ENCODE assay signal across 28 cellular contexts in genomic region chr13:28306325-28306724, GRCh38.
"Had no signal": no experiment of that assay in that cellular context is flagged by ENCODE, and none has a peak within 500 bp of the region (broad histone marks: within the 10 kb centered on the region; RNA-seq: fewer than 3 reads in every experiment).

No MANE protein-coding gene starts in this region.

- H3K4me2 ChIP-seq: hepatocyte, neural progenitor cell, smooth muscle cell had no signal

- H3K36me3 ChIP-seq: gastroesophageal sphincter, neural progenitor cell, prostate gland, right atrium auricular region, suprapubic skin, vagina had no signal

- H3K27ac ChIP-seq: esophagus muscularis mucosa, foreskin keratinocyte, gastroesophageal sphincter, heart left ventricle, hepatocyte, neural progenitor cell, prostate gland, right atrium auricular region, suprapubic skin, vagina had no signal

- H2AFZ ChIP-seq: hepatocyte, neural progenitor cell had no signal

- H3K9ac ChIP-seq: neural progenitor cell had no signal

- H3K4me3 ChIP-seq: esophagus muscularis mucosa, gastroesophageal sphincter, heart left ventricle, hepatocyte, lung, neural progenitor cell, prostate gland, right atrium auricular region, smooth muscle cell, suprapubic skin, vagina had no signal

- H3K4me1 ChIP-seq: esophagus muscularis mucosa, foreskin keratinocyte, gastroesophageal sphincter, heart left ventricle, prostate gland, right atrium auricular region, suprapubic skin, vagina had no signal

- H3K9me3 ChIP-seq: esophagus muscularis mucosa, gastroesophageal sphincter, heart left ventricle, prostate gland, right atrium auricular region, suprapubic skin, vagina had no signal

- DNase-seq: effector CD8-positive, alpha-beta T cell; endodermal cell; foreskin keratinocyte; heart left ventricle; kidney; mesenchymal stem cell; midbrain; naive thymus-derived CD4-positive, alpha-beta T cell; nucleus accumbens; stimulated activated CD4-positive, alpha-beta T cell treated with anti-CD3 and anti-CD28 coated beads, Interleukin-12 subunit alpha, Interleukin-12 subunit beta, amount 100 ng/mL, for 4 hours; stimulated activated CD4-positive, alpha-beta T cell treated with anti-CD3 and anti-CD28 coated beads, Interleukin-1b, Interleukin-23, amount 100 ng/mL, for 48 hours; stimulated activated CD4-positive, alpha-beta T cell treated with anti-CD3 and anti-CD28 coated beads, Interleukin-4, amount 100 ng/mL, for 1 hour; stimulated activated CD8-positive, alpha-beta memory T cell treated with anti-CD3 and anti-CD28 coated beads, Interleukin-4, amount 100 ng/mL, for 48 hours; stimulated activated naive CD4-positive, alpha-beta T cell; stimulated activated naive CD8-positive, alpha-beta T cell treated with anti-CD3 and anti-CD28 coated beads, Interleukin-15, amount 100 ng/mL, for 72 hours; trophoblast cell had no signal

- H3K79me2 ChIP-seq: hepatocyte had no signal

- H3K27me3 ChIP-seq: esophagus muscularis mucosa, foreskin keratinocyte, gastroesophageal sphincter, heart left ventricle, hepatocyte, neural progenitor cell, right atrium auricular region, suprapubic skin, vagina had no signal

- ATAC-seq: foreskin keratinocyte; gastroesophageal sphincter; heart left ventricle; left lobe of liver; naive thymus-derived CD4-positive, alpha-beta T cell; sciatic nerve; stimulated activated naive CD8-positive, alpha-beta T cell treated with anti-CD3 and anti-CD28 coated beads, Interleukin-15, amount 100 ng/mL, for 72 hours had no signal
